ENCODE assay signal across 20 cellular contexts in the genomic region with DNA sequence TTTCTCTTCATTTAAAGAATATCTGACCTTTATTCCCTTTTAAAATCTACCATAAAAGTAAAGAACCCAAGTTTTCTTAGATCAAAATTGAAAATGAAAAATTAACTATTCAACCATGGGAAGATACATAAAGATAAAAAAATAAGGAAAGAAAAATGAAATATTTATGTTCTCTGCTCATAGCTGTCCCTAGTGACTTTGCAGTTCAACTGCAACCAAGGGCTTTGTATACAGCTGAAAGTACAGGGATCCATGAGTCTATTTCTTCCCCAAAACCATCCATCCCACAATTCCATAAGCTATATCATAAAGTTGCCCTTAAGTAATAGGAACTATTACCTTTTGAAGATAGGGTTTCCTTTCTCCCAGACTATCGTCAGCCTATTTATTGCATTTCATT.
DNase-seq lines count a peak whose midpoint lies in the region; ATAC-seq and TF ChIP-seq lines count a peak whose summit lies in the region.
"Had no signal": no experiment of that assay in that cellular context is flagged by ENCODE, and none has a peak within 500 bp of the region (broad histone marks: within the 10 kb centered on the region; RNA-seq: fewer than 3 reads in every experiment).

No MANE protein-coding gene starts in this region.

- no peaks in the 10 kb centered on the region for H3K4me1 Mint-ChIP-seq in nephron progenitor cell
- H3K4me1 Mint-ChIP-seq: GM23338; stimulated activated effector memory CD8-positive, alpha-beta T cell treated with anti-CD3 and anti-CD28 coated beads, Interleukin-12 subunit alpha, Interleukin-12 subunit beta, amount 100 ng/mL, for 72 hours had no signal

- no peak overlapping the region for H3K4me2 ChIP-seq in DND-41 (ENCODE audit: insufficient read depth, low read length)
- H3K4me2 ChIP-seq in Loucy (ENCODE audit: low read depth, low read length, poor library complexity, severe bottlenecking): no peak overlapping the region
- H3K4me2 ChIP-seq: GM23338 had no signal

- DNase-seq in DND-41 (no peak), brain microvascular endothelial cell (no peak), nephron progenitor cell (no peak), OCI-M1 (lab: John Stamatoyannopoulos, UW) (no peak), NCI-H2029 (lab: John Stamatoyannopoulos, UW) (no peak)
- DNase-seq in stimulated activated naive CD4-positive, alpha-beta T cell treated with Interleukin-2 at 50 U/mL for 16 hours (lab: John Stamatoyannopoulos, UW): no peak
- DNase-seq in activated naive CD4-positive, alpha-beta T cell treated with Interleukin-2 at 50 U/mL for 16 hours: no peak
- DNase-seq: CD4-positive, alpha-beta T cell; hippocampal formation; KG1; naive B cell; NCI-H187; NCI-H69; stimulated activated CD4-positive, alpha-beta T cell treated with anti-CD3 and anti-CD28 coated beads, Interleukin-4, amount 100 ng/mL, for 4 hours had no signal

- H3K36me3 Mint-ChIP-seq in nephron progenitor cell (ENCODE audit: low read depth): no peaks in the 10 kb centered on the region

- H3K4me1 ChIP-seq in DND-41 (ENCODE audit: insufficient read depth, low read length): no peaks in the 10 kb centered on the region
- peaks cover 8% of the 10 kb centered on the region for H3K4me1 ChIP-seq in Loucy (ENCODE audit: insufficient read depth, low read length, poor library complexity, severe bottlenecking)

- H3K4me3 ChIP-seq in DND-41 (ENCODE audit: low read depth in 1 of 2, low read length in 2 of 2) (no peak overlapping the region), Loucy (ENCODE audit: low read length, poor library complexity, severe bottlenecking) (no peak overlapping the region), brain microvascular endothelial cell (ENCODE audit: low read depth, low read length) (no peak overlapping the region)
- H3K4me3 ChIP-seq: GM23338 had no signal

- H3K79me2 ChIP-seq in DND-41 (ENCODE audit: insufficient read depth, low read length) (no peaks in the 10 kb centered on the region), Loucy (ENCODE audit: insufficient read depth, low read length) (no peaks in the 10 kb centered on the region)

- H3K27ac Mint-ChIP-seq in nephron progenitor cell: no peak overlapping the region
- H3K27ac Mint-ChIP-seq: CD4-positive, alpha-beta T cell; GM23338; naive B cell; stimulated activated effector memory CD8-positive, alpha-beta T cell treated with anti-CD3 and anti-CD28 coated beads, Interleukin-12 subunit alpha, Interleukin-12 subunit beta, amount 100 ng/mL, for 72 hours; T-helper 2 cell treated with Interferon-gamma antibody and Interleukin-4, amounts not matched to agents 5 μg/mL and 100 μg/mL, for 36 hours had no signal

- H3K9me2 ChIP-seq in Loucy (replicated peaks; ENCODE audit: low read depth, low read length): no peaks in the 10 kb centered on the region

- no peaks in the 10 kb centered on the region for H3K9me3 Mint-ChIP-seq in nephron progenitor cell
- H3K9me3 Mint-ChIP-seq: CD4-positive, alpha-beta T cell; GM23338; naive B cell; stimulated activated effector memory CD8-positive, alpha-beta T cell treated with anti-CD3 and anti-CD28 coated beads, Interleukin-12 subunit alpha, Interleukin-12 subunit beta, amount 100 ng/mL, for 72 hours; T-helper 2 cell treated with Interferon-gamma antibody and Interleukin-4, amounts not matched to agents 5 μg/mL and 100 μg/mL, for 36 hours had no signal

- H3K27me3 ChIP-seq in DND-41 (ENCODE audit: insufficient read depth, low read length, poor library complexity) (no peaks in the 10 kb centered on the region), Loucy (ENCODE audit: insufficient read depth, low read length, poor library complexity, severe bottlenecking) (no peaks in the 10 kb centered on the region), brain microvascular endothelial cell (replicated peaks) (no peaks in the 10 kb centered on the region)

- H3K27ac ChIP-seq in DND-41 (ENCODE audit: low read length) (no peak overlapping the region), brain microvascular endothelial cell (no peak overlapping the region)

- in situ Hi-C loops in brain microvascular endothelial cell (cut with HindIII; ENCODE audit: low pct_ligation_motif_present, low sequenced_read_pairs): no loop called here

- H2AFZ ChIP-seq in DND-41 (ENCODE audit: low read depth, low read length) (no peak overlapping the region), Loucy (ENCODE audit: low read length) (no peak overlapping the region)
- H2AFZ ChIP-seq: GM23338 had no signal

- H3K36me3 ChIP-seq in DND-41 (ENCODE audit: insufficient read depth, low read length) (peaks cover 19% of the 10 kb centered on the region; the same call in 1 of the 2 replicates), Loucy (ENCODE audit: insufficient read depth, low read length) (peaks cover 4% of the 10 kb centered on the region; the same call in 1 of the 2 replicates), brain microvascular endothelial cell (replicated peaks) (no peaks in the 10 kb centered on the region)

- H3K9ac ChIP-seq in DND-41 (ENCODE audit: low read depth, low read length) (no peak overlapping the region), Loucy (ENCODE audit: low read depth, low read length, poor library complexity, severe bottlenecking) (no peak overlapping the region)

- no peaks in the 10 kb centered on the region for H3F3A ChIP-seq in Loucy (ENCODE audit: low read depth)

- no peak for ATAC-seq in DND-41 (ENCODE audit: insufficient read depth, low read depth)
- ATAC-seq: GM23338; left lobe of liver; sciatic nerve; stimulated activated effector memory CD8-positive, alpha-beta T cell treated with anti-CD3 and anti-CD28 coated beads, Interleukin-12 subunit alpha, Interleukin-12 subunit beta, amount 100 ng/mL, for 72 hours had no signal

- no peaks in the 10 kb centered on the region for H3K9me3 ChIP-seq in DND-41 (ENCODE audit: insufficient read depth, low read length, severe bottlenecking)
- H3K9me3 ChIP-seq in Loucy (ENCODE audit: insufficient read depth, low read depth, low read length): no peaks in the 10 kb centered on the region

- H3K4me3 Mint-ChIP-seq in nephron progenitor cell: no peak overlapping the region
- H3K4me3 Mint-ChIP-seq: CD4-positive, alpha-beta T cell; GM23338; naive B cell; stimulated activated effector memory CD8-positive, alpha-beta T cell treated with anti-CD3 and anti-CD28 coated beads, Interleukin-12 subunit alpha, Interleukin-12 subunit beta, amount 100 ng/mL, for 72 hours; T-helper 2 cell treated with Interferon-gamma antibody and Interleukin-4, amounts not matched to agents 5 μg/mL and 100 μg/mL, for 36 hours had no signal

- no peaks in the 10 kb centered on the region for H3K27me3 Mint-ChIP-seq in nephron progenitor cell (ENCODE audit: low read depth, poor library complexity)
- H3K27me3 Mint-ChIP-seq: CD4-positive, alpha-beta T cell; naive B cell had no signal

- H4K20me1 ChIP-seq in DND-41 (ENCODE audit: insufficient read depth, low read length) (no peaks in the 10 kb centered on the region), Loucy (ENCODE audit: insufficient read depth, low read length, poor library complexity, severe bottlenecking) (no peaks in the 10 kb centered on the region)

- TF ChIP-seq CTCF in DND-41 (IDR thresholded peaks at IDR 0.05; ENCODE audit: borderline replicate concordance, extremely low read depth, low read length, poor library complexity, severe bottlenecking) (peak; percentile 33), Loucy (conservative IDR thresholded peaks at IDR 0.05; ENCODE audit: low read length) (peak; percentile 37; the same call in 1 of the 2 replicates), brain microvascular endothelial cell (IDR thresholded peaks at IDR 0.05; ENCODE audit: low read depth, low read length, missing control alignments) (peak; percentile 49), nephron progenitor cell (IDR thresholded peaks at IDR 0.05) (peak; percentile 23)
